In the genomic region with DNA sequence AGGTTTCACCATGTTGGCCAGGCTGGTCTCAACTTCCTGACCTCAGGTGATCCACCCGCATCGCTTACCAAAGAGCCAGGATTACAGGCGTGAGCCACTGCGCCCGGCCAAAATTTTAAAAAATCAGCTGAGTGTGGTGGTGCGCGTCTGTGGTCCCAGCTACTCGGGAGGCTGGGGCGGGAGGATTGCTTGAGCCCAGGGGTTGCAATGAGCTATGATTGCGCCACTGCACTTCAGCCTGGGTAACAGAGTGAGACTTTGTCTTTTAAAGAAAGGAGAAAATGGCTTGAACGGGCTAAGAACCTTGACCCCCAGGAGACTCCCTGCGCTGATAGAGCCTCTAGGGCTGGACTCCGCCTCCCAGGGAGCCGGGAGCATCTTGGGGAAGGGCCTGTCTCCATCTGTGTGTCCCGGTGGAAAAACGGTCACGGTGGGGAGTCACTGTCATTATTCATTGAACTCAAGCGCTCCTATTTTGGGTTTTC, we compare ENCODE assay signal across 1 cellular context.
TF ChIP-seq lines count a peak whose summit lies in the region.

No MANE protein-coding gene starts in this region.

TF ChIP-seq in GM23338, 12 proteins besides CTCF, POLR2A, EP300 and RAD21 (continued from another document):
- no peak for TF ChIP-seq ZNF462 (CRISPR knock-in tag; IDR thresholded peaks at IDR 0.05)
- TF ChIP-seq JUNB (IDR thresholded peaks at IDR 0.05; ENCODE audit: unreplicated experiment), result no peak
- TF ChIP-seq ETS1 (IDR thresholded peaks at IDR 0.05), result no peak
- TF ChIP-seq ZNF114 (CRISPR knock-in tag; IDR thresholded peaks at IDR 0.05), result no peak
- no peak for TF ChIP-seq NANOG (IDR thresholded peaks at IDR 0.05; ENCODE audit: borderline replicate concordance)
- no peak for TF ChIP-seq EZH2 (IDR thresholded peaks at IDR 0.05; ENCODE audit: low read depth, unreplicated experiment)
- TF ChIP-seq REST (IDR thresholded peaks at IDR 0.05; ENCODE audit: unreplicated experiment), result no peak
- TF ChIP-seq STAT1 (IDR thresholded peaks at IDR 0.05; ENCODE audit: unreplicated experiment), result no peak
- no peak for TF ChIP-seq ZNF331 (CRISPR knock-in tag; IDR thresholded peaks at IDR 0.05; ENCODE audit: low read depth)
- TF ChIP-seq EZH2phosphoT487 (IDR thresholded peaks at IDR 0.05; ENCODE audit: unreplicated experiment), result no peak
- no peak for TF ChIP-seq CREB1 (CRISPR knock-in tag; IDR thresholded peaks at IDR 0.05; ENCODE audit: low read depth)
